Comparison of ENCODE assay signal across 1 cellular context in the genomic region with DNA sequence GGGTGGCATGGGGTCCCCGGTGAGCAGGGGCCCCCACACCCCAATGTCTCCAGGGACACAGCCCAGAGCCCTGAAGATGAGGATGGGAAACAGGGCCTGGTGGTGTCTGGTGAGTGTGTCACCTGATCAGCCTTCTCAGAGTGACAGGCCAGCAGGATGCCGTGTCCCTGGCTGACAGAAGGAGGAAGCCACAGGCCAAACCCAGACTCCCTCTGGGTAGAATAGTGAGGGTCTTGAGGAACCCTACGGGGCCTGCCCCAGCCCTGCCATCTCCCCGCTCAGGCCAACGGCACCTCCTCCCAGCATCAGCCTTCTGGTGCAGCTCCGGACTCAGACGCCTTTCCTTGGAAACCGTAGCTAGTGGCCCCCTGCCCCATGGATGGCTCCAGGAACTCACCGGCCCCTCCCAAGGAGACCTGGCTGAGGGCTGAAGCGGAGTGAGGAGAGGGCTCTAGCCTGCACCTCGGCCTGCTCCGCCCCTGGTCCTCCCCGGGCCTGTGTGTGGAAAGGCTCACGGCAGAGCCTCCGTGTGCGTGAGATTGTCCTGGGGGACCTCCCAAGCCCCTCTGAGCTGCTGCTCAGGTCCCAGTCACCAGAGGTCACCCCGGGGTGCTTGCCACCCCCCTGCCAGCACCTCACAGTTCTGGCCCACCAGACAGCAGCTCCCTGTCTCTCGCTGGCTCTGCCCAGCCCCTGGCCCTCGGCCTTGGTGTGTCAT.
TF ChIP-seq lines count a peak whose summit lies in the region.

No MANE protein-coding gene starts in this region.

TF ChIP-seq in IMR-90, 13 proteins besides CTCF, POLR2A, EP300 and RAD21:
- TF ChIP-seq BHLHE40 (IDR thresholded peaks at IDR 0.05; ENCODE audit: low read depth, low read length) (no peak), RCOR1 (IDR thresholded peaks at IDR 0.05; ENCODE audit: insufficient replicate concordance, low read length) (no peak), CEBPB (IDR thresholded peaks at IDR 0.05; ENCODE audit: low read depth, low read length) (no peak), MAFK (IDR thresholded peaks at IDR 0.05; ENCODE audit: low read depth, low read length) (no peak), NFE2L2 (IDR thresholded peaks at IDR 0.05; ENCODE audit: low read depth, low read length) (no peak)
